Comparison of ENCODE assay signal across 1 cellular context in the genomic region with DNA sequence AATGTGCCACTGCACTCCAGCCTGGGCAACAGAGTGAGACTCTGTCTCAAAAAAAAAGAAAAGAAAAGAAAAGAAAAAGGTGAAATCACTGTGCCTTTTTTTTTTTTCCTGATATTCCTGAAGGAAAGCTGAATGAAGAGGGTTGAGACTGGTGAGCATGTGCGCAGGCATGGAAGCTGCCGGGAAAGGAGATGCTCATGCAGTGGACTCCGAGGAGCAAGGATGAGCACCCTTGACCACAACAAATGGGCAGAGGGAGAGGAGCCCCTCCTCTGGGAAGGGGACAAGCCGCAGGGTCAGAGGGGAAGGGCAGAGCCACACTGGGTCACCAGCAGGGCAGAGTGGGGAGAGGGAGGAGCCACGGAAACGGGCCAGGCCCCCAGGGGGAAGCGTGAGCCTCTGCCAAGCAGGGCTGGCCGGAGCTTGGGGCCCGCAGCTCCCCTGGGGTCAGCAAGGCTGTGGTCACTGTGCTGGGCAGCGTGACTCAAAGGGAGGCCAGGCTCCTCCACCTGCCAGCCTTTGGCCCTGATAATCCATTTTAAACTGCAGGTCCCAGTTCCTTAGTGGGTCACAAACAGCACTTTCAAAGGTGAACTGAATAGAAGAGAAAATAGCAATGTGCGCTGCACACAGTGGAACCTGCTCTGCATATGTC.
TF ChIP-seq lines count a peak whose summit lies in the region.

No MANE protein-coding gene starts in this region.

TF ChIP-seq in GM23338, 12 proteins besides CTCF, POLR2A, EP300 and RAD21 (continued from another document):
- no peak for TF ChIP-seq ZNF462 (CRISPR knock-in tag; IDR thresholded peaks at IDR 0.05)
- no peak for TF ChIP-seq NANOG (IDR thresholded peaks at IDR 0.05; ENCODE audit: borderline replicate concordance)
- no peak for TF ChIP-seq JUNB (IDR thresholded peaks at IDR 0.05; ENCODE audit: unreplicated experiment)
- no peak for TF ChIP-seq CREB1 (CRISPR knock-in tag; IDR thresholded peaks at IDR 0.05; ENCODE audit: low read depth)
- TF ChIP-seq, protein P1, sequence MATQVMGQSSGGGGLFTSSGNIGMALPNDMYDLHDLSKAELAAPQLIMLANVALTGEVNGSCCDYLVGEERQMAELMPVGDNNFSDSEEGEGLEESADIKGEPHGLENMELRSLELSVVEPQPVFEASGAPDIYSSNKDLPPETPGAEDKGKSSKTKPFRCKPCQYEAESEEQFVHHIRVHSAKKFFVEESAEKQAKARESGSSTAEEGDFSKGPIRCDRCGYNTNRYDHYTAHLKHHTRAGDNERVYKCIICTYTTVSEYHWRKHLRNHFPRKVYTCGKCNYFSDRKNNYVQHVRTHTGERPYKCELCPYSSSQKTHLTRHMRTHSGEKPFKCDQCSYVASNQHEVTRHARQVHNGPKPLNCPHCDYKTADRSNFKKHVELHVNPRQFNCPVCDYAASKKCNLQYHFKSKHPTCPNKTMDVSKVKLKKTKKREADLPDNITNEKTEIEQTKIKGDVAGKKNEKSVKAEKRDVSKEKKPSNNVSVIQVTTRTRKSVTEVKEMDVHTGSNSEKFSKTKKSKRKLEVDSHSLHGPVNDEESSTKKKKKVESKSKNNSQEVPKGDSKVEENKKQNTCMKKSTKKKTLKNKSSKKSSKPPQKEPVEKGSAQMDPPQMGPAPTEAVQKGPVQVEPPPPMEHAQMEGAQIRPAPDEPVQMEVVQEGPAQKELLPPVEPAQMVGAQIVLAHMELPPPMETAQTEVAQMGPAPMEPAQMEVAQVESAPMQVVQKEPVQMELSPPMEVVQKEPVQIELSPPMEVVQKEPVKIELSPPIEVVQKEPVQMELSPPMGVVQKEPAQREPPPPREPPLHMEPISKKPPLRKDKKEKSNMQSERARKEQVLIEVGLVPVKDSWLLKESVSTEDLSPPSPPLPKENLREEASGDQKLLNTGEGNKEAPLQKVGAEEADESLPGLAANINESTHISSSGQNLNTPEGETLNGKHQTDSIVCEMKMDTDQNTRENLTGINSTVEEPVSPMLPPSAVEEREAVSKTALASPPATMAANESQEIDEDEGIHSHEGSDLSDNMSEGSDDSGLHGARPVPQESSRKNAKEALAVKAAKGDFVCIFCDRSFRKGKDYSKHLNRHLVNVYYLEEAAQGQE (IDR thresholded peaks at IDR 0.05; ENCODE audit: unreplicated experiment): no peak
- TF ChIP-seq EZH2phosphoT487 (IDR thresholded peaks at IDR 0.05; ENCODE audit: unreplicated experiment): no peak
- no peak for TF ChIP-seq POLR2AphosphoS5 (IDR thresholded peaks at IDR 0.05; ENCODE audit: low read depth)
- no peak for TF ChIP-seq ZNF114 (CRISPR knock-in tag; IDR thresholded peaks at IDR 0.05)
